Comparison of ENCODE assay signal across 23 cellular contexts in genomic region chr3:179093807-179094206, GRCh38. TPM values are rescaled to one million over a fixed set of nuclear protein-coding genes. Genes with fewer than 3 reads are reported as not detected.
DNase-seq lines count a peak whose midpoint lies in the region; ATAC-seq, FAIRE-seq and TF ChIP-seq lines count a peak whose summit lies in the region.
"Had no signal": no experiment of that assay in that cellular context is flagged by ENCODE, and none has a peak within 500 bp of the region (broad histone marks: within the 10 kb centered on the region; RNA-seq: fewer than 3 reads in every experiment).

No MANE protein-coding gene starts in this region.

- DNase-seq in DMS 273 (lab: John Stamatoyannopoulos, UW; ENCODE audit: unreplicated experiment) (peak; percentile 67), DMS 273 treated with DMSO at 0.1 percent for 48 hours (lab: John Stamatoyannopoulos, UW) (no peak), M059J (ENCODE audit: low read depth) (peak; percentile 55), K562 (ENCODE audit: extremely low read depth in 1 of 4, low spot score in 3 of 4) (no peak), neuronal stem cell (ENCODE audit: low spot score) (no peak), HK-2 (ENCODE audit: unreplicated experiment) (no peak)
- no peak for DNase-seq in activated naive CD4-positive, alpha-beta T cell treated with anti-CD3 and anti-CD28 coated beads, Interleukin-2, amount 10 ng/mL, durations not matched to agents 7 days and 5 days
- DNase-seq: activated CD8-positive, alpha-beta memory T cell treated with anti-CD3 and anti-CD28 coated beads, Interleukin-2, amount 50 U/mL, for 4 hours; caudate nucleus; gastrocnemius medialis; MM.1S; NCI-H1436 treated with DMSO at 0.1 percent for 48 hours; NCI-H774; stomach had no signal

- no peaks in the 10 kb centered on the region for H3K36me3 Mint-ChIP-seq in activated naive CD4-positive, alpha-beta T cell treated with anti-CD3 and anti-CD28 coated beads, Interleukin-2, amount 10 ng/mL, durations not matched to agents 7 days and 5 days
- H3K36me3 Mint-ChIP-seq: memory B cell; natural killer cell treated with Interleukin-12 subunit alpha and Interleukin-12 subunit beta and Interleukin-15 and Interleukin-18, amount 100 ng/mL, for 72 hours had no signal

- no peaks in the 10 kb centered on the region for H3K79me1 ChIP-seq in neuronal stem cell (ENCODE audit: low read depth, low read length)

- H4K8ac ChIP-seq in neuronal stem cell (ENCODE audit: low read depth, low read length), result no peak overlapping the region

- no peak overlapping the region for H2BK120ac ChIP-seq in neuronal stem cell (ENCODE audit: low read depth, low read length)

- no peak overlapping the region for H2BK12ac ChIP-seq in neuronal stem cell (ENCODE audit: low read length)

- no peak overlapping the region for H2AK5ac ChIP-seq in neuronal stem cell (ENCODE audit: low read depth, low read length)

- intact Hi-C loops in K562 (cut with micrococcal nuclease), result no loop called here

- no peak overlapping the region for H3K27ac Mint-ChIP-seq in activated naive CD4-positive, alpha-beta T cell treated with anti-CD3 and anti-CD28 coated beads, Interleukin-2, amount 10 ng/mL, durations not matched to agents 7 days and 5 days
- H3K27ac Mint-ChIP-seq: activated T-helper 2 cell treated with anti-CD3 and anti-CD28 coated beads, Interferon-gamma antibody, Interleukin-2, Interleukin-4, amounts not matched to agents 10 μg/mL and 5 μg/mL and 100 μg/mL, durations not matched to agents 14 hours and 24 hours and 36 hours; B cell; memory B cell; natural killer cell treated with Interleukin-12 subunit alpha and Interleukin-12 subunit beta and Interleukin-15 and Interleukin-18, amount 100 ng/mL, for 72 hours; progenitor cell of endocrine pancreas; T-helper 1 cell treated with Interleukin-12 subunit alpha and Interleukin-12 subunit beta and Interleukin-4 antibody, amounts not matched to agents 30 μg/mL and 1 μg/mL, for 36 hours had no signal

- CTCF ChIA-PET in K562 (lab: Yijun Ruan, JAX; ENCODE audit: low intra/inter-chr PET ratio), result no interaction called here
- CTCF ChIA-PET in activated naive CD4-positive, alpha-beta T cell treated with anti-CD3 and anti-CD28 coated beads, Interleukin-2, amount 10 ng/mL, durations not matched to agents 7 days and 5 days (lab: Charles Lee), result interaction anchor here (1.0 to 2.3 kb wide), 3 partner anchors 11 to 18 kb away, joined by 3 to 10 read pairs (median 3); no protein-coding TSS in a partner anchor

- no peak overlapping the region for H3K27ac ChIP-seq in K562 (ENCODE audit: extremely low read depth, low read depth, low read length)
- H3K27ac ChIP-seq in neuronal stem cell (replicated peaks; ENCODE audit: low read length), result no peak overlapping the region
- H3K27ac ChIP-seq: 22Rv1, gastrocnemius medialis, stomach, VCaP had no signal

- TF ChIP-seq RAD21 in K562 (CRISPR knock-in tag; conservative IDR thresholded peaks at IDR 0.05 in 1 of 2, IDR thresholded peaks at IDR 0.05 in 1 of 2), result no peak

- H3K4ac ChIP-seq in neuronal stem cell (ENCODE audit: low read length), result no peak overlapping the region

- no peak overlapping the region for H3K18ac ChIP-seq in neuronal stem cell (ENCODE audit: low read length)

- FAIRE-seq in K562 (lab: Jason Lieb, UNC), result no peak

- H3K4me1 Mint-ChIP-seq in activated naive CD4-positive, alpha-beta T cell treated with anti-CD3 and anti-CD28 coated beads, Interleukin-2, amount 10 ng/mL, durations not matched to agents 7 days and 5 days, result peaks cover 14% of the 10 kb centered on the region
- H3K4me1 Mint-ChIP-seq: B cell, memory B cell had no signal

- in situ Hi-C loops in K562 (cut with MboI), result no loop called here

- H3K9me1 ChIP-seq in K562 (ENCODE audit: control insufficient read depth, insufficient read depth, low read length), result no peaks in the 10 kb centered on the region

- no TSS peak for BruUV-seq in K562 (replicated peaks; lab: Mats Ljungman, UMichigan)

- 0 out of 2 replicates have a peak overlapping the region, but pooled peaks have one; percentile 19 for H2AFZ ChIP-seq in K562 (ENCODE audit: low read depth, low read length)
- H2AFZ ChIP-seq in neuronal stem cell (ENCODE audit: low read length), result no peak overlapping the region

- H3K9me3 Mint-ChIP-seq in activated naive CD4-positive, alpha-beta T cell treated with anti-CD3 and anti-CD28 coated beads, Interleukin-2, amount 10 ng/mL, durations not matched to agents 7 days and 5 days, result no peaks in the 10 kb centered on the region
- H3K9me3 Mint-ChIP-seq: activated T-helper 2 cell treated with anti-CD3 and anti-CD28 coated beads, Interferon-gamma antibody, Interleukin-2, Interleukin-4, amounts not matched to agents 10 μg/mL and 5 μg/mL and 100 μg/mL, durations not matched to agents 14 hours and 24 hours and 36 hours; natural killer cell treated with Interleukin-12 subunit alpha and Interleukin-12 subunit beta and Interleukin-15 and Interleukin-18, amount 100 ng/mL, for 72 hours; T-helper 1 cell treated with Interleukin-12 subunit alpha and Interleukin-12 subunit beta and Interleukin-4 antibody, amounts not matched to agents 30 μg/mL and 1 μg/mL, for 36 hours had no signal

- no peaks in the 10 kb centered on the region for H4K20me1 ChIP-seq in K562 (replicated peaks; ENCODE audit: control insufficient read depth, insufficient read depth, low read length)

- peak; percentile 37; the same call in 2 of the 3 replicates for ATAC-seq in K562
- ATAC-seq in GM19467 (IDR thresholded peaks at IDR 0.05; ENCODE audit: unreplicated experiment), result no peak
- ATAC-seq: gastrocnemius medialis; natural killer cell treated with Interleukin-12 subunit alpha and Interleukin-12 subunit beta and Interleukin-15 and Interleukin-18, amount 100 ng/mL, for 72 hours had no signal

- H3K36me3 ChIP-seq in K562 (ENCODE audit: control insufficient read depth, insufficient read depth, low read length) (no peaks in the 10 kb centered on the region), neuronal stem cell (replicated peaks in 1 of 2; ENCODE audit: control insufficient read depth in 2 of 2, insufficient read depth in 2 of 2, low read length in 2 of 2) (no peaks in the 10 kb centered on the region)
- H3K36me3 ChIP-seq: gastrocnemius medialis, stomach had no signal

- H3K4me1 ChIP-seq in K562 (replicated peaks in 1 of 2; ENCODE audit: control insufficient read depth in 2 of 2, insufficient read depth in 2 of 2, low read length in 2 of 2), result no peaks in the 10 kb centered on the region; a peak in 1 of 5 replicates
- no peaks in the 10 kb centered on the region for H3K4me1 ChIP-seq in neuronal stem cell (ENCODE audit: control insufficient read depth in 2 of 2, insufficient read depth in 1 of 2, low read depth in 1 of 2, low read length in 2 of 2)
- H3K4me1 ChIP-seq: gastrocnemius medialis, stomach had no signal

- H3K27me3 Mint-ChIP-seq in activated naive CD4-positive, alpha-beta T cell treated with anti-CD3 and anti-CD28 coated beads, Interleukin-2, amount 10 ng/mL, durations not matched to agents 7 days and 5 days, result peaks cover 10% of the 10 kb centered on the region
- H3K27me3 Mint-ChIP-seq: progenitor cell of endocrine pancreas had no signal

- H2BK15ac ChIP-seq in neuronal stem cell (ENCODE audit: low read length), result no peak overlapping the region

- 43% methylated on average over 1 of the region's 1 CpG for WGBS in K562 (ENCODE audit: insufficient coverage, low coverage, missing lambda C conversion rate)
- no CpG with 5 or more reads among the region's 1 CpG for WGBS in neuronal stem cell (ENCODE audit: extremely low coverage in 2 of 2, insufficient read length in 2 of 2, insufficient replicate concordance in 1 of 2), 2 donors

- H3K9me3 ChIP-seq in K562 (replicated peaks; ENCODE audit: control insufficient read depth, insufficient read depth, low read depth, low read length) (no peaks in the 10 kb centered on the region), neuronal stem cell (replicated peaks in 1 of 2; ENCODE audit: control insufficient read depth in 2 of 2, insufficient read depth in 1 of 2, low read depth in 1 of 2, low read length in 2 of 2) (no peaks in the 10 kb centered on the region)
- H3K9me3 ChIP-seq: gastrocnemius medialis, stomach had no signal

- no peak overlapping the region for H3K4me2 ChIP-seq in K562 (ENCODE audit: insufficient read depth, low read length)
- H3K4me2 ChIP-seq in neuronal stem cell (ENCODE audit: insufficient read depth, low read length, poor library complexity, severe bottlenecking), result no peak overlapping the region

- H3K27me3 ChIP-seq in K562 (ENCODE audit: control insufficient read depth in 2 of 2, insufficient read depth in 2 of 2, low read length in 2 of 2) (no peaks in the 10 kb centered on the region), neuronal stem cell (ENCODE audit: control insufficient read depth in 3 of 3, insufficient read depth in 3 of 3, low read depth in 1 of 3, low read length in 3 of 3) (peaks cover 0 to 3% (median 0%) of the 10 kb centered on the region in 3 experiments)
- H3K27me3 ChIP-seq: gastrocnemius medialis, stomach had no signal

- H3K9ac ChIP-seq in K562 (ENCODE audit: insufficient read depth in 1 of 2, low read depth in 2 of 2, low read length in 2 of 2), result no peak overlapping the region
- peak overlapping the region; percentile 24 for H3K9ac ChIP-seq in neuronal stem cell (ENCODE audit: low read depth, low read length, poor library complexity)

- no peak for TF ChIP-seq EP300 in K562 (IDR thresholded peaks at IDR 0.05; ENCODE audit: low read length)

- no peak overlapping the region for H3K14ac ChIP-seq in neuronal stem cell (ENCODE audit: low read length)

- POLR2A ChIA-PET in K562 (lab: Yijun Ruan, JAX), result interaction anchor here (1.6 kb wide), 1 partner anchor 29 kb away, joined by 4 read pairs; no protein-coding TSS in a partner anchor

- TF ChIP-seq POLR2A in K562 (conservative IDR thresholded peaks at IDR 0.05), result no peak

- no peak overlapping the region for H3K23ac ChIP-seq in neuronal stem cell (ENCODE audit: low read depth, low read length, poor library complexity)

- no peak for TF ChIP-seq CTCF in K562 (IDR thresholded peaks at IDR 0.05 in 2 of 3, conservative IDR thresholded peaks at IDR 0.05 in 1 of 3; ENCODE audit: insufficient read depth in 2 of 3, low read depth in 1 of 3, low read length in 3 of 3)

- H2BK5ac ChIP-seq in neuronal stem cell (ENCODE audit: low read length), result no peak overlapping the region

- no peaks in the 10 kb centered on the region for H3K79me2 ChIP-seq in K562 (ENCODE audit: control insufficient read depth, insufficient read depth, low read length)

- no peak overlapping the region for H4K91ac ChIP-seq in neuronal stem cell (ENCODE audit: low read depth, low read length, poor library complexity)

- H3K4me3 ChIP-seq in K562 (no peak overlapping the region), neuronal stem cell (ENCODE audit: low read length in 2 of 2) (peak overlapping the region in 1 of 2 donors; percentile 64)
- H3K4me3 ChIP-seq: gastrocnemius medialis, stomach had no signal

- H3K4me3 Mint-ChIP-seq in activated naive CD4-positive, alpha-beta T cell treated with anti-CD3 and anti-CD28 coated beads, Interleukin-2, amount 10 ng/mL, durations not matched to agents 7 days and 5 days, result no peak overlapping the region
- H3K4me3 Mint-ChIP-seq: B cell; memory B cell; natural killer cell treated with Interleukin-12 subunit alpha and Interleukin-12 subunit beta and Interleukin-15 and Interleukin-18, amount 100 ng/mL, for 72 hours; T-helper 1 cell treated with Interleukin-12 subunit alpha and Interleukin-12 subunit beta and Interleukin-4 antibody, amounts not matched to agents 30 μg/mL and 1 μg/mL, for 36 hours had no signal

RNA-seq across cellular contexts. Expression of gene ZMAT3, which starts 22.2 kb away (rescaled TPM):
- total RNA-seq in M059J (2014; rRNA removed; shearing (Covaris generic)), result 2.1 and 4.2 TPM in 2 replicates
- 4.6 and 8.5 TPM in 2 replicates for total RNA-seq in K562 (2011; cell fraction: chromatin; rRNA removed; ENCODE audit: low replicate concordance)
- 5.2 and 5.5 TPM in 2 replicates for total RNA-seq in K562 (2011; cell fraction: nucleolus; rRNA removed)
- 4.4 and 8.9 TPM in 2 replicates for total RNA-seq in K562 (2011; cell fraction: nucleoplasm; rRNA removed)
- total RNA-seq in K562 (2014; rRNA removed) (1.3 and 1.6 TPM in 2 replicates), K562 (2014; rRNA removed; fragmentation: Illumina TruSeq; extraction: Trizol) (4.1 and 4.3 TPM in 2 replicates), K562 (2015; rRNA removed; fragmentation: Illumina TruSeq; extraction: Trizol) (4.0 and 4.3 TPM in 2 replicates), K562 (2021) (5.1 and 6.5 TPM in 2 replicates)
- polyA plus RNA-seq in K562 (2011; rRNA removed) (4.5 and 4.8 TPM in 2 replicates), K562 (2014; fragmentation: Illumina TruSeq; extraction: Trizol) (3.6 and 3.9 TPM in 2 replicates), K562 (2014; fragmentation: Nextera tagmentation; extraction: Ambion mirVana) (1 to 10 TPM in 1 of 2 experiments, under 1 TPM in 1; 0.87 to 1.2 TPM), K562 (2014; rRNA removed) (1.8 and 2.6 TPM in 2 replicates)
- polyA plus RNA-seq in K562 (2011; cell fraction: cytosol; rRNA removed), result 2.3 and 2.8 TPM in 2 replicates
- polyA plus RNA-seq in K562 (2011; cell fraction: nucleus; rRNA removed), result 1.8 and 3.4 TPM in 2 replicates
- 3.5 and 4.5 TPM in 2 replicates for polyA plus RNA-seq in K562 (2012)
- 11.3 and 12.6 TPM in 2 replicates for polyA minus RNA-seq in K562 (2011; rRNA and poly(A)+ RNA removed)
- polyA minus RNA-seq in K562 (2011; cell fraction: cytosol; rRNA and poly(A)+ RNA removed), result 7.2 and 9.5 TPM in 2 replicates
- 3.5 and 4.1 TPM in 2 replicates for polyA minus RNA-seq in K562 (2011; cell fraction: nucleus; rRNA and poly(A)+ RNA removed)
- 17.1 TPM for polyA plus RNA-seq in neuronal stem cell (2013, experiment 1 of 2)
- polyA plus RNA-seq in neuronal stem cell (2013, experiment 2 of 2), result 17.8 TPM

RNA-seq across cellular contexts. Expression of gene PIK3CA, which starts 54.4 kb away (rescaled TPM):
- 21.7 and 34.1 TPM in 2 replicates for total RNA-seq in M059J (2014; rRNA removed; shearing (Covaris generic))
- total RNA-seq in K562 (2011; cell fraction: chromatin; rRNA removed; ENCODE audit: low replicate concordance), result 8.2 and 43.1 TPM in 2 replicates
- 3.2 and 4.7 TPM in 2 replicates for total RNA-seq in K562 (2011; cell fraction: nucleolus; rRNA removed)
- total RNA-seq in K562 (2011; cell fraction: nucleoplasm; rRNA removed), result 8.1 and 11.2 TPM in 2 replicates
- total RNA-seq in K562 (2014; rRNA removed), result 8.5 and 10.3 TPM in 2 replicates
- total RNA-seq in K562 (2014; rRNA removed; fragmentation: Illumina TruSeq; extraction: Trizol), result 19.4 and 24.5 TPM in 2 replicates
- total RNA-seq in K562 (2015; rRNA removed; fragmentation: Illumina TruSeq; extraction: Trizol), result 14.6 and 14.7 TPM in 2 replicates
- 15.5 and 17.2 TPM in 2 replicates for total RNA-seq in K562 (2021)
- 12.0 and 17.9 TPM in 2 replicates for polyA plus RNA-seq in K562 (2011; rRNA removed)
- polyA plus RNA-seq in K562 (2011; cell fraction: cytosol; rRNA removed), result 1.8 and 4.4 TPM in 2 replicates
- 5.8 and 10.5 TPM in 2 replicates for polyA plus RNA-seq in K562 (2011; cell fraction: nucleus; rRNA removed)
- 9.5 and 10.6 TPM in 2 replicates for polyA plus RNA-seq in K562 (2012)
- 10.8 and 11.7 TPM in 2 replicates for polyA plus RNA-seq in K562 (2014; fragmentation: Illumina TruSeq; extraction: Trizol)
- polyA plus RNA-seq in K562 (2014; fragmentation: Nextera tagmentation; extraction: Ambion mirVana), result 1 to 10 TPM; 3.8 to 4.8 TPM
- 5.6 and 7.7 TPM in 2 replicates for polyA plus RNA-seq in K562 (2014; rRNA removed)
- polyA minus RNA-seq in K562 (2011; rRNA and poly(A)+ RNA removed), result 40.6 and 48.2 TPM in 2 replicates
- polyA minus RNA-seq in K562 (2011; cell fraction: cytosol; rRNA and poly(A)+ RNA removed), result 12.7 and 15.1 TPM in 2 replicates
- 12.8 and 28.8 TPM in 2 replicates for polyA minus RNA-seq in K562 (2011; cell fraction: nucleus; rRNA and poly(A)+ RNA removed)
- polyA plus RNA-seq in neuronal stem cell (2013, experiment 1 of 2), result 7.3 TPM
- 7.6 TPM for polyA plus RNA-seq in neuronal stem cell (2013, experiment 2 of 2)

Comparison
In these comparisons a context has a peak if more than half of its experiments do, and no peak if none do; other contexts are left out.
1. DNase-seq: peak in DMS 273 (single experiment) and M059J (single experiment); none in DMS 273 treated with DMSO at 0.1 percent for 48 hours (single experiment), K562 (0 of 4), neuronal stem cell (single experiment), activated naive CD4-positive, alpha-beta T cell treated with anti-CD3 and anti-CD28 coated beads, Interleukin-2, amount 10 ng/mL, durations not matched to agents 7 days and 5 days (single experiment) and HK-2 (single experiment).